In genomic region chr6:42879372-42880239, GRCh38 we compare ENCODE assay signal across 8 cellular contexts.
A peak's percentile ranks its signal among the peaks of the same experiment; 100 is the strongest.
DNase-seq lines count a peak whose midpoint lies in the region; ATAC-seq and TF ChIP-seq lines count a peak whose summit lies in the region.

RPL7L1 (plus strand) TSS chr6:42879616; CDS start chr6:42879911, 295 bp downstream.

- TF ChIP-seq CTCF in AG09319 (IDR thresholded peaks at IDR 0.05; ENCODE audit: low read depth, low read length): no peak

- ATAC-seq in GM19023 (IDR thresholded peaks at IDR 0.05; ENCODE audit: unreplicated experiment) (peak; percentile 90), HG03196 (IDR thresholded peaks at IDR 0.05; ENCODE audit: unreplicated experiment) (peak; percentile 86)

- DNase-seq in AG09319 (ENCODE audit: extremely low read depth, low read depth) (peak; percentile 62), NCI-H226 (peak; percentile 75), caudate nucleus (lab: John Stamatoyannopoulos, UW) (peak; percentile 39 to 98 (median 90)), islet precursor cell (peak; percentile 95)
- peak; percentile 58 to 80 (median 70) for DNase-seq in activated CD4-positive, CD25-positive, alpha-beta regulatory T cell (lab: John Stamatoyannopoulos, UW)
- peak; percentile 71 to 74 (median 72) for DNase-seq in stimulated activated CD4-positive, alpha-beta T cell treated with anti-CD3 and anti-CD28 coated beads, Interleukin-12 subunit alpha, Interleukin-12 subunit beta, amount 100 ng/mL, for 48 hours (ENCODE audit: low read depth in 2 of 3, low spot score in 1 of 3)

- H3K27ac ChIP-seq in caudate nucleus (ENCODE audit: low read depth, low read length): peak within 1 kb of the TSS; percentile 96

Comparison
In these comparisons a context has a peak if more than half of its experiments do, and no peak if none do; other contexts are left out.
1. Peak in every context shown above with its lines: DNase-seq, ATAC-seq and H3K27ac ChIP-seq.